8 cellular contexts compared by ENCODE assay signal in the genomic region with DNA sequence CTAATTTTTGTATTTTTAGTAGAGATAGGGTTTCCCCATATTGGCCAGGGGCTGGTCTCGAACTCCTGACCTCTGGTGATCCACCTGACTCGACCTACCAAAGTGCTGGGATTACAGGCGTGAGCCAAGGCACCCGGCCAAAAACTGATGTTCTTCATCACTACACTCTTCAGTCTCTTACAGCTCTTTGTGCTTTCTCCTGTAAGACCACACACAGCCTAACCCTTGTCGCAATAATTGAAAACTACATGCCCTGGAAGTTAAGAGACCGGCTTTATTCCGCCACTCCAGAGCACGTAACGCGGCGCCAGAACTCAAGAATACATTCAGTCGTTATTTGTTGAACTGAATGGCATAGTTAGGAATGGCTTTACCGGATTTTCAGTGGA. TPM values are rescaled to one million over a fixed set of nuclear protein-coding genes. Genes with fewer than 3 reads are reported as not detected.
DNase-seq lines count a peak whose midpoint lies in the region; ATAC-seq and TF ChIP-seq lines count a peak whose summit lies in the region.

No MANE protein-coding gene starts in this region.

- H3K4me1 ChIP-seq in SJCRH30 (no peaks in the 10 kb centered on the region; the same call in 1 of the 2 replicates), prostate gland (replicated peaks) (no peaks in the 10 kb centered on the region)

- H3K36me3 ChIP-seq in SJCRH30: peaks cover 25% of the 10 kb centered on the region; the same call in 1 of the 2 replicates
- no peaks in the 10 kb centered on the region for H3K36me3 ChIP-seq in prostate gland

- no peaks in the 10 kb centered on the region for H3K27me3 ChIP-seq in SJCRH30
- H3K27me3 ChIP-seq in prostate gland (replicated peaks; ENCODE audit: insufficient read depth): no peaks in the 10 kb centered on the region

- intact Hi-C loops in prostate gland (cut with DNase I): no loop called here

- peak in 1 of 2 experiments; percentile 34 for DNase-seq in SJCRH30
- DNase-seq in fibroblast of peridontal ligament (ENCODE audit: extremely low read depth): peak; percentile 14
- DNase-seq in prostate gland (ENCODE audit: low spot score): no peak
- DNase-seq in cerebellar cortex (ENCODE audit: low spot score): no peak
- no peak for DNase-seq in NCI-H526 treated with DMSO at 0.1 percent for 48 hours (lab: John Stamatoyannopoulos, UW)
- no peak for DNase-seq in NCI-H1694 treated with DMSO at 0.1 percent for 48 hours (lab: John Stamatoyannopoulos, UW)

- H3K4me3 ChIP-seq in GM08714 (ENCODE audit: low read length) (peak overlapping the region; percentile 87), SJCRH30 (peak overlapping the region; percentile 65), prostate gland (peak overlapping the region; percentile 50 to 61)

- H3K27ac ChIP-seq in SJCRH30 (peak overlapping the region; percentile 51), prostate gland (peak overlapping the region; percentile 84)

- 4% methylated on average over 13 of the region's 13 CpGs for WGBS in prostate gland

- TF ChIP-seq POLR2A in prostate gland (IDR thresholded peaks at IDR 0.05): no peak

- H3K9me3 ChIP-seq in SJCRH30 (replicated peaks) (no peaks in the 10 kb centered on the region), prostate gland (no peaks in the 10 kb centered on the region)

- TF ChIP-seq CTCF in prostate gland (IDR thresholded peaks at IDR 0.05): no peak

- no peak for ATAC-seq in HG02642 (IDR thresholded peaks at IDR 0.05; ENCODE audit: poor library complexity, unreplicated experiment)

RNA-seq across cellular contexts. Expression of gene GPATCH4, which starts 0.6 kb away (rescaled TPM):
- total RNA-seq in SJCRH30 (2014; rRNA removed; shearing (Covaris generic)): 22.8 and 25.1 TPM in 2 replicates
- 10 to 100 TPM; 20.9 to 27.5 TPM for total RNA-seq in prostate gland

RNA-seq across cellular contexts. Expression of gene NAXE, which starts 9.2 kb away (rescaled TPM):
- total RNA-seq in SJCRH30 (2014; rRNA removed; shearing (Covaris generic)): 29.7 and 30.1 TPM in 2 replicates
- total RNA-seq in prostate gland: 100 to 1,000 TPM; 118 to 188 TPM

RNA-seq across cellular contexts. Expression of gene HAPLN2, which starts 18.5 kb away (rescaled TPM):
- total RNA-seq in SJCRH30 (2014; rRNA removed; shearing (Covaris generic)): 0.20 and 0.23 TPM in 2 replicates
- 10 to 100 TPM in 1 of 2 donors, 1 to 10 TPM in 1; 6.1 to 10.2 TPM for total RNA-seq in prostate gland

RNA-seq across cellular contexts. Expression of gene TTC24, which starts 21.2 kb away (rescaled TPM):
- not detected in 2 replicates for total RNA-seq in SJCRH30 (2014; rRNA removed; shearing (Covaris generic))
- not detected for total RNA-seq in prostate gland

RNA-seq across cellular contexts. Expression of gene IQGAP3, which starts 28.4 kb away (rescaled TPM):
- total RNA-seq in SJCRH30 (2014; rRNA removed; shearing (Covaris generic)): 16.8 and 21.3 TPM in 2 replicates
- 1 to 10 TPM; 1.5 to 3.0 TPM for total RNA-seq in prostate gland
